In the genomic region with DNA sequence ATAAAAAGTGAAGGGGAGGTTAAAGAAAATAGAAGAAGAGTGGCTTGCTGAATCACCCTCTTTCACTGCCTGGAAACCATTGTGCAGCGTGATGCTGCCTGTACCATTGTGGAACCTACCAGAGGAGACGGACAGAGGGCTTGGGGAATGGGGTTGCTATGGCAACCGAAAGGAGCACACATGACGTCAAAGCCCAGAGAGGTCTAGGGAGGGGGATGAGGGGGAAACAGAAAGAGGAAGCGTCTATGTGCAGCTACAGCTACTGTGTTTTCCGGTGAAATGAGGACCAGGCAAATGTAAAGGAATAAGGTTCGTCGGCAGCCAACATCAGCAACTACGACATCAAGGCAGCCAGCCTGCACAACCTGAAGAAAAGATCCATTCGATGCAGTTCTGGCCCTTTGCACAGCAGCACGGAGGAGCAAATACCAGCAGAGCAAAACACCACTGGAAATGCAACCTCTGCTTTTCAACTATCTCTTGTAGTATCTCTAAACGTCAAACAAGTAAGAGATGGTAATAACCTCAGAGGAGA, we compare ENCODE assay signal across 8 cellular contexts. TPM values are rescaled to one million over a fixed set of nuclear protein-coding genes. Genes with fewer than 3 reads are reported as not detected.
DNase-seq lines count a peak whose midpoint lies in the region; ATAC-seq and TF ChIP-seq lines count a peak whose summit lies in the region.

A gene (minus strand): TSS at position 110 of the 535 bp plus-strand sequence.

- H3K4me3 ChIP-seq in AG04449 (ENCODE audit: low read depth, low read length) (peak within 1 kb of the TSS; percentile 42), fibroblast of the aortic adventitia (ENCODE audit: low read depth, low read length) (no peak within 1 kb of the TSS)

- DNase-seq in AG04449 (ENCODE audit: low read depth, low spot score) (peak; percentile 4), NCI-H524 (lab: John Stamatoyannopoulos, UW) (peak; percentile 64 to 88), fibroblast of the aortic adventitia (ENCODE audit: low read depth) (peak; percentile 28), naive B cell (peak; percentile 89), stromal cell of bone marrow (ENCODE audit: low read depth) (peak; percentile 73)
- peak; percentile 40 for DNase-seq in activated T-cell treated with anti-CD3 and anti-CD28 coated beads, Interleukin-2, amount 50 U/mL, for 24 hours

- no peaks in the 10 kb centered on the region for H3K9me3 Mint-ChIP-seq in activated T-cell treated with anti-CD3 and anti-CD28 coated beads, Interleukin-2, amount 50 U/mL, for 24 hours
- no peaks in the 10 kb centered on the region for H3K9me3 Mint-ChIP-seq in naive B cell

- H3K27ac Mint-ChIP-seq in activated T-cell treated with anti-CD3 and anti-CD28 coated beads, Interleukin-2, amount 50 U/mL, for 24 hours, result peak within 1 kb of the TSS; percentile 72
- peak within 1 kb of the TSS; percentile 76 to 92 (median 89) for H3K27ac Mint-ChIP-seq in naive B cell

- H3K27me3 Mint-ChIP-seq in activated T-cell treated with anti-CD3 and anti-CD28 coated beads, Interleukin-2, amount 50 U/mL, for 24 hours, result peaks cover 4% of the 10 kb centered on the region
- no peaks in the 10 kb centered on the region for H3K27me3 Mint-ChIP-seq in naive B cell

- H3K4me1 Mint-ChIP-seq in activated T-cell treated with anti-CD3 and anti-CD28 coated beads, Interleukin-2, amount 50 U/mL, for 24 hours (ENCODE audit: low read depth), result peaks cover 19% of the 10 kb centered on the region
- H3K4me1 Mint-ChIP-seq in naive B cell, result peaks cover 11 to 18% (median 13%) of the 10 kb centered on the region in 3 donors

- peak; percentile 98 for ATAC-seq in GM18873 (IDR thresholded peaks at IDR 0.05; ENCODE audit: low FRiP score, unreplicated experiment)
- peak; percentile 93 for ATAC-seq in HG03108 (IDR thresholded peaks at IDR 0.05; ENCODE audit: unreplicated experiment)
- ATAC-seq in naive B cell (ENCODE audit: low read depth in 2 of 2), result peak; percentile 97 to 98

- H3K4me3 Mint-ChIP-seq in activated T-cell treated with anti-CD3 and anti-CD28 coated beads, Interleukin-2, amount 50 U/mL, for 24 hours, result peak within 1 kb of the TSS; percentile 63
- peak within 1 kb of the TSS; percentile 74 to 97 (median 86) for H3K4me3 Mint-ChIP-seq in naive B cell

- CTCF ChIA-PET in AG04449 (lab: Yijun Ruan, JAX), result no interaction called here

- POLR2A ChIA-PET in AG04449 (lab: Yijun Ruan, JAX), result no interaction called here

- H3K36me3 Mint-ChIP-seq in activated T-cell treated with anti-CD3 and anti-CD28 coated beads, Interleukin-2, amount 50 U/mL, for 24 hours (ENCODE audit: low read depth), result no peaks in the 10 kb centered on the region
- no peaks in the 10 kb centered on the region for H3K36me3 Mint-ChIP-seq in naive B cell

- TF ChIP-seq CTCF in AG04449 (IDR thresholded peaks at IDR 0.05; ENCODE audit: insufficient read depth, low read length, missing control alignments) (no peak), fibroblast of the aortic adventitia (IDR thresholded peaks at IDR 0.05; ENCODE audit: insufficient read depth, low read length) (no peak)

RNA-seq across cellular contexts. Expression of the gene that starts here (rescaled TPM):
- total RNA-seq in fibroblast of the aortic adventitia (ENCODE audit: low replicate concordance), result 48.2 and 69.6 TPM in 2 replicates
- 1 to 10 TPM in 3 of 6 donors, under 1 TPM in 3; 0.08 to 1.5 (median 0.97) TPM for polyA plus RNA-seq in naive B cell (ENCODE audit: low read depth in 6 of 6)

Comparison
In these comparisons a context has a peak if more than half of its experiments do, and no peak if none do; other contexts are left out.
1. DNase-seq: peak in every context shown above with its lines; median percentile 89 in naive B cell; 76 in NCI-H524; 73 in stromal cell of bone marrow; 40 in activated T-cell treated with anti-CD3 and anti-CD28 coated beads, Interleukin-2, amount 50 U/mL, for 24 hours; 28 in fibroblast of the aortic adventitia; 4 in AG04449.